ENCODE assay signal across 1 cellular context in genomic region chr16:3527216-3527829, GRCh38.
TF ChIP-seq lines count a peak whose summit lies in the region.

No MANE protein-coding gene starts in this region.

TF ChIP-seq in GM12878, 131 proteins besides CTCF, POLR2A, EP300 and RAD21:
- TF ChIP-seq RUNX3 (IDR thresholded peaks at IDR 0.05; ENCODE audit: low read length) (0 out of 2 replicates have a peak, but pooled peaks have one; percentile 8), SMC3 (IDR thresholded peaks at IDR 0.05; ENCODE audit: borderline replicate concordance, low read length) (peak; percentile 36; the same call in 1 of the 2 replicates), IKZF2 (IDR thresholded peaks at IDR 0.05) (peak in 1 of 2 experiments; percentile 10; a peak in 1 of 4 replicates), YY1 (IDR thresholded peaks at IDR 0.05; ENCODE audit: low read depth, low read length) (0 out of 2 replicates have a peak, but pooled peaks have one; percentile 27), PAX5 (IDR thresholded peaks at IDR 0.05; ENCODE audit: borderline replicate concordance, low read depth, low read length) (0 out of 2 replicates have a peak, but pooled peaks have one; percentile 13)
